20 cellular contexts compared by ENCODE assay signal in the genomic region with DNA sequence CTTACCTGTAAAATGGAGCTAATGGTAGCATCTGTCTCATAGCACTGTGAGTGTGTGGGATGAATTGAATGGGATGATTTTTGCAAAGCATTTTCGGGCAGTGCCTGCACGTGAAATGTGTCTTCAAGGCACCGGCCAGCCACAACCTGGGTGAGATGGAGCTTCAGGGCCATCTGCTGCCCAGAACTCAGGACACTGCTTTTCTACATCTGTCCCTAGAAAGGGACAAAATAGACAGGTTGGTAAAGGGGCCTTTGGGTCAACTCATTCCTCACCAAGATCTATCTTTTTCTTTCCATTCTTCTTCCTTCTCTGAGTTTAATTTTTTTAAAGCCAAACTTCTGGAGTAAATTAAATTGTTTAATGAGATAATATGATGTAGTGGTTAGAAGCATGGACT.
A peak's percentile ranks its signal among the peaks of the same experiment; 100 is the strongest.
DNase-seq lines count a peak whose midpoint lies in the region; ATAC-seq, FAIRE-seq and TF ChIP-seq lines count a peak whose summit lies in the region.
"Had no signal": no experiment of that assay in that cellular context is flagged by ENCODE, and none has a peak within 500 bp of the region (broad histone marks: within the 10 kb centered on the region; RNA-seq: fewer than 3 reads in every experiment).

No MANE protein-coding gene starts in this region.

- H3K9me3 Mint-ChIP-seq in neural crest cell = peaks cover 4% of the 10 kb centered on the region
- H3K9me3 Mint-ChIP-seq in activated CD4-positive, alpha-beta T cell treated with anti-CD3 and anti-CD28 coated beads, Interleukin-2, amount 10 ng/mL, durations not matched to agents 24 days and 14 days = peaks cover 6% of the 10 kb centered on the region
- H3K9me3 Mint-ChIP-seq: CD4-positive, alpha-beta T cell had no signal

- H3K4me3 ChIP-seq in HepG2 (replicated peaks in 1 of 3; ENCODE audit: insufficient read depth in 1 of 3, low read depth in 2 of 3, low read length in 3 of 3) (no peak overlapping the region), right lobe of liver (no peak overlapping the region), K562 (no peak overlapping the region)
- H3K4me3 ChIP-seq: BLaER1, GM12878, GM23338 had no signal

- H3K79me2 ChIP-seq in HepG2 (ENCODE audit: insufficient read depth, low read length) (no peaks in the 10 kb centered on the region), K562 (ENCODE audit: control insufficient read depth, insufficient read depth, low read length) (no peaks in the 10 kb centered on the region)

- TF ChIP-seq EP300 in HepG2 (IDR thresholded peaks at IDR 0.05; ENCODE audit: low read depth in 2 of 2, low read length in 2 of 2) (no peak), HepG2 (CRISPR knock-in tag; IDR thresholded peaks at IDR 0.05; ENCODE audit: borderline replicate concordance) (no peak), K562 (IDR thresholded peaks at IDR 0.05; ENCODE audit: low read length) (no peak)

- no peak for TF ChIP-seq POLR2A in HepG2 (IDR thresholded peaks at IDR 0.05; ENCODE audit: insufficient read depth in 1 of 2, low read depth in 2 of 2, low read length in 2 of 2)
- no peak for TF ChIP-seq POLR2A in right lobe of liver (IDR thresholded peaks at IDR 0.05)
- no peak for TF ChIP-seq POLR2A in K562 (conservative IDR thresholded peaks at IDR 0.05)

- H4K20me1 ChIP-seq in HepG2 (ENCODE audit: insufficient read depth, low read length) (no peaks in the 10 kb centered on the region), K562 (replicated peaks; ENCODE audit: control insufficient read depth, insufficient read depth, low read length) (no peaks in the 10 kb centered on the region)
- H4K20me1 ChIP-seq: BLaER1 had no signal

- H2AFZ ChIP-seq in HepG2 (ENCODE audit: low read length) = no peak overlapping the region
- no peak overlapping the region for H2AFZ ChIP-seq in K562 (ENCODE audit: low read depth, low read length)
- H2AFZ ChIP-seq: GM23338 had no signal

- H3K4me3 Mint-ChIP-seq in neural crest cell = no peak overlapping the region
- H3K4me3 Mint-ChIP-seq in activated CD4-positive, alpha-beta T cell treated with anti-CD3 and anti-CD28 coated beads, Interleukin-2, amount 10 ng/mL, durations not matched to agents 24 days and 14 days = no peak overlapping the region
- H3K4me3 Mint-ChIP-seq: CD4-positive, alpha-beta T cell; CD8-positive, alpha-beta memory T cell; GM23338; H9 had no signal

- no peaks in the 10 kb centered on the region for H3K36me3 Mint-ChIP-seq in neural crest cell (ENCODE audit: low read depth)
- peaks cover 1% of the 10 kb centered on the region for H3K36me3 Mint-ChIP-seq in activated CD4-positive, alpha-beta T cell treated with anti-CD3 and anti-CD28 coated beads, Interleukin-2, amount 10 ng/mL, durations not matched to agents 24 days and 14 days (ENCODE audit: low read depth)
- H3K36me3 Mint-ChIP-seq: CD8-positive, alpha-beta memory T cell had no signal

- no peaks in the 10 kb centered on the region for H3K27me3 Mint-ChIP-seq in neural crest cell (ENCODE audit: low read depth)
- H3K27me3 Mint-ChIP-seq in activated CD4-positive, alpha-beta T cell treated with anti-CD3 and anti-CD28 coated beads, Interleukin-2, amount 10 ng/mL, durations not matched to agents 24 days and 14 days = no peaks in the 10 kb centered on the region
- H3K27me3 Mint-ChIP-seq: CD4-positive, alpha-beta T cell had no signal

- ATAC-seq in HepG2 (no peak), right lobe of liver (no peak), K562 (no peak)
- ATAC-seq: GM12878, GM23338, HCT116 had no signal

- FAIRE-seq in HepG2 (lab: Jason Lieb, UNC) = no peak
- no peak for FAIRE-seq in K562 (lab: Jason Lieb, UNC)
- FAIRE-seq: D721Med, GM12878, GM19239 had no signal

- H3K4me2 ChIP-seq in HepG2 (ENCODE audit: low read depth, low read length) (no peak overlapping the region), K562 (ENCODE audit: insufficient read depth, low read length) (no peak overlapping the region)
- H3K4me2 ChIP-seq: BLaER1, GM23338 had no signal

- no TSS peak for BruUV-seq in HepG2 (replicated peaks; lab: Mats Ljungman, UMichigan)
- no TSS peak for BruUV-seq in K562 (replicated peaks; lab: Mats Ljungman, UMichigan)

- intact Hi-C loops in HepG2 (cut with micrococcal nuclease; ENCODE audit: unreplicated experiment) = no loop called here
- intact Hi-C loops in right lobe of liver (cut with DNase I) = no loop called here
- intact Hi-C loops in K562 (cut with micrococcal nuclease) = loop anchor here (5.0 kb wide), 1 partner anchor 45 kb away; no protein-coding TSS in a partner anchor
- intact Hi-C loops in activated CD4-positive, alpha-beta T cell treated with anti-CD3 and anti-CD28 coated beads, Interleukin-2, amount 10 ng/mL, durations not matched to agents 24 days and 14 days (cut with micrococcal nuclease) = no loop called here

- H3K36me3 ChIP-seq in HepG2 (replicated peaks in 1 of 2; ENCODE audit: control insufficient read depth in 1 of 2, insufficient read depth in 2 of 2, low read length in 2 of 2) (no peaks in the 10 kb centered on the region), right lobe of liver (no peaks in the 10 kb centered on the region), K562 (ENCODE audit: control insufficient read depth, insufficient read depth, low read length) (no peaks in the 10 kb centered on the region)
- H3K36me3 ChIP-seq: BLaER1 had no signal

- CTCF ChIA-PET in HepG2 (lab: Yijun Ruan, JAX; ENCODE audit: low intra/inter-chr PET ratio, low total read pairs) (no interaction called here), K562 (lab: Yijun Ruan, JAX; ENCODE audit: low intra/inter-chr PET ratio) (interaction anchor here (0.6 kb wide), 1 partner anchor 1023 kb away, joined by 3 read pairs; no protein-coding TSS in a partner anchor)

- DNase-seq in HepG2 (ENCODE audit: low spot score) (no peak), right lobe of liver (no peak), K562 (ENCODE audit: extremely low read depth in 1 of 4, low spot score in 3 of 4) (no peak), neural crest cell (ENCODE audit: low read depth, low spot score) (no peak), pons (ENCODE audit: low spot score) (no peak)
- DNase-seq in activated CD4-positive, alpha-beta T cell treated with anti-CD3 and anti-CD28 coated beads, Interleukin-2, amount 10 ng/mL, durations not matched to agents 24 days and 14 days = no peak
- DNase-seq: CD4-positive, alpha-beta T cell; CD8-positive, alpha-beta memory T cell; DMS 273 treated with DMSO at 0.1 percent for 48 hours; DMS79; EL; GDM1; H9 had no signal

- H3K27me3 ChIP-seq in HepG2 (ENCODE audit: control insufficient read depth in 1 of 2, insufficient read depth in 2 of 2, low read length in 2 of 2) = peaks cover 3 to 4% of the 10 kb centered on the region in 2 experiments; a peak in 3 of 5 replicates
- H3K27me3 ChIP-seq in right lobe of liver = no peaks in the 10 kb centered on the region
- peaks cover 3 to 7% of the 10 kb centered on the region in 2 experiments; a peak in 2 of 5 replicates for H3K27me3 ChIP-seq in K562 (ENCODE audit: control insufficient read depth in 2 of 2, insufficient read depth in 2 of 2, low read length in 2 of 2)
- H3K27me3 ChIP-seq: BLaER1 had no signal

- no peak overlapping the region for H3K9ac ChIP-seq in HepG2 (ENCODE audit: insufficient read depth, low read depth, low read length)
- no peak overlapping the region for H3K9ac ChIP-seq in K562 (ENCODE audit: insufficient read depth in 1 of 2, low read depth in 2 of 2, low read length in 2 of 2)
- H3K9ac ChIP-seq: BLaER1 had no signal

- 3% methylated on average over 3 of the region's 3 CpGs for WGBS in HepG2 (ENCODE audit: low lambda C conversion rate)
- 93% methylated on average over 2 of the region's 3 CpGs for WGBS in right lobe of liver (ENCODE audit: insufficient coverage, low coverage, low lambda C conversion rate, missing lambda C conversion rate)
- 15% methylated on average over 3 of the region's 3 CpGs for WGBS in K562 (ENCODE audit: insufficient coverage, low coverage, missing lambda C conversion rate)

- H3K4me1 Mint-ChIP-seq in neural crest cell = peaks cover 20% of the 10 kb centered on the region
- H3K4me1 Mint-ChIP-seq in activated CD4-positive, alpha-beta T cell treated with anti-CD3 and anti-CD28 coated beads, Interleukin-2, amount 10 ng/mL, durations not matched to agents 24 days and 14 days = peaks cover 13% of the 10 kb centered on the region

- POLR2A ChIA-PET in HepG2 (lab: Yijun Ruan, JAX) = no interaction called here
- POLR2A ChIA-PET in K562 (lab: Yijun Ruan, JAX) = interaction anchor here (0.6 kb wide), 1 partner anchor 13 kb away, joined by 3 read pairs; no protein-coding TSS in a partner anchor

- peaks cover under 1% of the 10 kb centered on the region; the same call in 1 of the 2 replicates for H3K4me1 ChIP-seq in HepG2 (ENCODE audit: insufficient read depth, low read length)
- no peaks in the 10 kb centered on the region for H3K4me1 ChIP-seq in right lobe of liver
- peaks cover 0 to 10% of the 10 kb centered on the region in 2 experiments; a peak in 4 of 5 replicates for H3K4me1 ChIP-seq in K562 (replicated peaks in 1 of 2; ENCODE audit: control insufficient read depth in 2 of 2, insufficient read depth in 2 of 2, low read length in 2 of 2)

- H3K27ac ChIP-seq in HepG2 (ENCODE audit: extremely low read length, insufficient read depth, low read length) (no peak overlapping the region), right lobe of liver (no peak overlapping the region), K562 (ENCODE audit: extremely low read depth, low read depth, low read length) (no peak overlapping the region)
- H3K27ac ChIP-seq: BLaER1, C4-2B had no signal

- no peaks in the 10 kb centered on the region for H3K9me3 ChIP-seq in HepG2 (ENCODE audit: low read length)
- H3K9me3 ChIP-seq in right lobe of liver = no peaks in the 10 kb centered on the region
- H3K9me3 ChIP-seq in K562 (replicated peaks; ENCODE audit: control insufficient read depth, insufficient read depth, low read depth, low read length) = no peaks in the 10 kb centered on the region

- TF ChIP-seq CTCF in HepG2 (CRISPR knock-in tag; IDR thresholded peaks at IDR 0.05) (peak; percentile 29), right lobe of liver (IDR thresholded peaks at IDR 0.05) (no peak), K562 (IDR thresholded peaks at IDR 0.05 in 2 of 3, conservative IDR thresholded peaks at IDR 0.05 in 1 of 3; ENCODE audit: insufficient read depth in 2 of 3, low read depth in 1 of 3, low read length in 3 of 3) (peak; percentile 3 to 26 (median 11); a peak in 2 of 6 replicates), neural crest cell (conservative IDR thresholded peaks at IDR 0.05) (no peak)

- in situ Hi-C loops in HepG2 (cut with HindIII; ENCODE audit: extremely low pct_ligation_motif_present, low pct_unique_long_range_greater_than_20kb) (no loop called here), K562 (cut with MboI) (no loop called here)

- H3K9me1 ChIP-seq in K562 (ENCODE audit: control insufficient read depth, insufficient read depth, low read length) = no peaks in the 10 kb centered on the region

- TF ChIP-seq RAD21 in HepG2 (CRISPR knock-in tag; IDR thresholded peaks at IDR 0.05) (no peak), K562 (CRISPR knock-in tag; conservative IDR thresholded peaks at IDR 0.05 in 1 of 2, IDR thresholded peaks at IDR 0.05 in 1 of 2) (peak in 1 of 2 experiments; percentile 43; a peak in 1 of 4 replicates)

- H3K27ac Mint-ChIP-seq in neural crest cell (ENCODE audit: unreplicated experiment) = peak overlapping the region; percentile 68
- no peak overlapping the region for H3K27ac Mint-ChIP-seq in activated CD4-positive, alpha-beta T cell treated with anti-CD3 and anti-CD28 coated beads, Interleukin-2, amount 10 ng/mL, durations not matched to agents 24 days and 14 days
- H3K27ac Mint-ChIP-seq: CD4-positive, alpha-beta T cell; CD8-positive, alpha-beta memory T cell; GM23338; H9 had no signal

Comparison
In these comparisons a context has a peak if more than half of its experiments do, and no peak if none do; other contexts are left out.
1. CTCF ChIP-seq: peak in HepG2 (single experiment) and K562 (3 of 3); none in right lobe of liver (0 of 4) and neural crest cell (single experiment).